In genomic region chr17:6853764-6854442, GRCh38 we compare ENCODE assay signal across 8 cellular contexts. TPM values are rescaled to one million over a fixed set of nuclear protein-coding genes. Genes with fewer than 3 reads are reported as not detected.
DNase-seq lines count a peak whose midpoint lies in the region; ATAC-seq and TF ChIP-seq lines count a peak whose summit lies in the region.

No MANE protein-coding gene starts in this region.

- H3K4me3 Mint-ChIP-seq in activated naive CD8-positive, alpha-beta T cell treated with anti-CD3 and anti-CD28 coated beads, Interleukin-2, amount 50 U/mL, for 24 hours, result peak overlapping the region; percentile 75
- peak overlapping the region; percentile 79 for H3K4me3 Mint-ChIP-seq in mesothelial cell of epicardium

- H3K27me3 Mint-ChIP-seq in activated naive CD8-positive, alpha-beta T cell treated with anti-CD3 and anti-CD28 coated beads, Interleukin-2, amount 50 U/mL, for 24 hours, result peaks cover 6% of the 10 kb centered on the region
- H3K27me3 Mint-ChIP-seq in mesothelial cell of epicardium (ENCODE audit: low read depth), result peaks cover 34% of the 10 kb centered on the region

- H3K9me3 Mint-ChIP-seq in activated naive CD8-positive, alpha-beta T cell treated with anti-CD3 and anti-CD28 coated beads, Interleukin-2, amount 50 U/mL, for 24 hours, result no peaks in the 10 kb centered on the region
- peaks cover 11% of the 10 kb centered on the region for H3K9me3 Mint-ChIP-seq in mesothelial cell of epicardium

- intact Hi-C loops in sigmoid colon (cut with DNase I), result no loop called here

- no peaks in the 10 kb centered on the region for H3K4me1 ChIP-seq in BE2C
- no peaks in the 10 kb centered on the region for H3K4me1 ChIP-seq in HUES6 (ENCODE audit: control insufficient read depth, insufficient read depth, low read length)
- no peaks in the 10 kb centered on the region for H3K4me1 ChIP-seq in sigmoid colon
- H3K4me1 ChIP-seq in Peyer's patch, result no peaks in the 10 kb centered on the region

- WGBS in sigmoid colon, 2 donors, result 26 to 39% methylated on average over 19 of the region's 19 CpGs

- TF ChIP-seq CTCF in BE2C (IDR thresholded peaks at IDR 0.05; ENCODE audit: low read depth, low read length), result peak; percentile 31
- peak; percentile 61 for TF ChIP-seq CTCF in mesothelial cell of epicardium (IDR thresholded peaks at IDR 0.05; ENCODE audit: unreplicated experiment)
- no peak for TF ChIP-seq CTCF in sigmoid colon (IDR thresholded peaks at IDR 0.05)
- TF ChIP-seq CTCF in Peyer's patch (IDR thresholded peaks at IDR 0.05), result peak in 2 of 6 experiments; percentile 3 to 25

- H3K27ac Mint-ChIP-seq in activated naive CD8-positive, alpha-beta T cell treated with anti-CD3 and anti-CD28 coated beads, Interleukin-2, amount 50 U/mL, for 24 hours, result peak overlapping the region; percentile 33
- peak overlapping the region; percentile 91 for H3K27ac Mint-ChIP-seq in mesothelial cell of epicardium

- peak overlapping the region; percentile 89 for H3K9ac ChIP-seq in HUES6 (ENCODE audit: low read length)

- peaks cover 11% of the 10 kb centered on the region for H3K4me1 Mint-ChIP-seq in activated naive CD8-positive, alpha-beta T cell treated with anti-CD3 and anti-CD28 coated beads, Interleukin-2, amount 50 U/mL, for 24 hours
- H3K4me1 Mint-ChIP-seq in mesothelial cell of epicardium, result peaks cover 10% of the 10 kb centered on the region

- H3K27me3 ChIP-seq in BE2C (no peaks in the 10 kb centered on the region), HUES6 (ENCODE audit: control insufficient read depth, insufficient read depth, low read length) (no peaks in the 10 kb centered on the region), sigmoid colon (peaks cover 3 to 25% (median 6%) of the 10 kb centered on the region in 3 donors), Peyer's patch (no peaks in the 10 kb centered on the region)

- no peak for TF ChIP-seq EP300 in sigmoid colon (IDR thresholded peaks at IDR 0.05)

- H3K27ac ChIP-seq in HUES6 (ENCODE audit: low read depth, low read length), result peak overlapping the region; percentile 75; the same call in 1 of the 2 replicates
- H3K27ac ChIP-seq in sigmoid colon, result no peak overlapping the region
- H3K27ac ChIP-seq in Peyer's patch, result no peak overlapping the region

- no peak overlapping the region for H3K4me3 ChIP-seq in BE2C (ENCODE audit: low read depth, low read length)
- peak overlapping the region; percentile 61 for H3K4me3 ChIP-seq in HUES6 (ENCODE audit: low read depth, low read length)
- no peak overlapping the region for H3K4me3 ChIP-seq in sigmoid colon
- H3K4me3 ChIP-seq in Peyer's patch, result peak overlapping the region in 2 of 4 donors; percentile 5 to 15

- H3K36me3 ChIP-seq in BE2C (no peaks in the 10 kb centered on the region), HUES6 (ENCODE audit: control insufficient read depth, insufficient read depth, low read length) (no peaks in the 10 kb centered on the region), sigmoid colon (no peaks in the 10 kb centered on the region), Peyer's patch (no peaks in the 10 kb centered on the region)

- ATAC-seq in activated naive CD8-positive, alpha-beta T cell treated with anti-CD3 and anti-CD28 coated beads, Interleukin-2, amount 50 U/mL, for 24 hours, result peak; percentile 54

- no peaks in the 10 kb centered on the region for H3K9me3 ChIP-seq in BE2C
- peaks cover 11% of the 10 kb centered on the region for H3K9me3 ChIP-seq in HUES6 (ENCODE audit: control insufficient read depth, insufficient read depth, low read depth, low read length)
- no peaks in the 10 kb centered on the region for H3K9me3 ChIP-seq in sigmoid colon
- no peaks in the 10 kb centered on the region for H3K9me3 ChIP-seq in Peyer's patch

- no peak for DNase-seq in BE2C
- peak; percentile 15 for DNase-seq in activated naive CD8-positive, alpha-beta T cell treated with anti-CD3 and anti-CD28 coated beads, Interleukin-2, amount 50 U/mL, for 24 hours
- DNase-seq in mesothelial cell of epicardium (ENCODE audit: low spot score in 2 of 2, unreplicated experiment in 2 of 2), result peak in 1 of 2 experiments; percentile 50
- DNase-seq in HK-2 (ENCODE audit: unreplicated experiment), result no peak
- DNase-seq in cortex of kidney (lab: John Stamatoyannopoulos, UW), result no peak
- no peak for DNase-seq in sigmoid colon
- no peak for DNase-seq in Peyer's patch

- TF ChIP-seq POLR2A in sigmoid colon (IDR thresholded peaks at IDR 0.05) (no peak), Peyer's patch (IDR thresholded peaks at IDR 0.05) (no peak)

- no peaks in the 10 kb centered on the region for H3K36me3 Mint-ChIP-seq in activated naive CD8-positive, alpha-beta T cell treated with anti-CD3 and anti-CD28 coated beads, Interleukin-2, amount 50 U/mL, for 24 hours (ENCODE audit: low read depth)
- H3K36me3 Mint-ChIP-seq in mesothelial cell of epicardium, result peaks cover 13% of the 10 kb centered on the region

RNA-seq across cellular contexts. Expression of gene TEKT1, which starts 22.4 kb away (rescaled TPM):
- polyA plus RNA-seq in BE2C (2012; ENCODE audit: insufficient read depth, insufficient read length, low read depth), result not detected
- total RNA-seq in mesothelial cell of epicardium (not detected in 3 replicates), sigmoid colon (not detected), Peyer's patch (not detected)
- polyA plus RNA-seq in sigmoid colon, result not detected

Comparison
In these comparisons a context has a peak if more than half of its experiments do, and no peak if none do; other contexts are left out.
1. CTCF ChIP-seq: peak in BE2C (single experiment) and mesothelial cell of epicardium (single experiment); none in sigmoid colon (0 of 4).